ENCODE assay signal across 28 cellular contexts in genomic region chr17:15464629-15465028, GRCh38. TPM values are rescaled to one million over a fixed set of nuclear protein-coding genes. Genes with fewer than 3 reads are reported as not detected.
A peak's percentile ranks its signal among the peaks of the same experiment; 100 is the strongest.
DNase-seq lines count a peak whose midpoint lies in the region; ATAC-seq and TF ChIP-seq lines count a peak whose summit lies in the region.
"Had no signal": no experiment of that assay in that cellular context is flagged by ENCODE, and none has a peak within 500 bp of the region (broad histone marks: within the 10 kb centered on the region; RNA-seq: fewer than 3 reads in every experiment).

No MANE protein-coding gene starts in this region.

- H3K36me3 Mint-ChIP-seq in Caco-2 (ENCODE audit: insufficient read depth, unreplicated experiment) = no peaks in the 10 kb centered on the region

- no peak overlapping the region for H2AFZ ChIP-seq in neuronal stem cell (ENCODE audit: low read length)

- H3K4me3 Mint-ChIP-seq in Caco-2 (ENCODE audit: unreplicated experiment) = no peak overlapping the region
- H3K4me3 Mint-ChIP-seq: activated CD8-positive, alpha-beta T cell treated with anti-CD3 and anti-CD28 coated beads for 36 hours; activated naive CD4-positive, alpha-beta T cell treated with anti-CD3 and anti-CD28 coated beads, Interleukin-2, amount 50 U/mL, for 24 hours; activated T-helper 17 cell treated with anti-CD3 and anti-CD28 coated beads, Interleukin-2, amount 50 U/mL, for 72 hours; CD4-positive, alpha-beta T cell; naive thymus-derived CD4-positive, alpha-beta T cell had no signal

- H3K27ac ChIP-seq in esophagus muscularis mucosa (replicated peaks in 1 of 4) (peak overlapping the region; percentile 68 to 85 (median 76)), neuronal stem cell (replicated peaks; ENCODE audit: low read length) (no peak overlapping the region)
- H3K27ac ChIP-seq: epithelial cell of prostate had no signal

- H3K9me3 ChIP-seq in esophagus muscularis mucosa = no peaks in the 10 kb centered on the region
- peaks cover 0 to 6% of the 10 kb centered on the region in 2 donors for H3K9me3 ChIP-seq in neuronal stem cell (replicated peaks in 1 of 2; ENCODE audit: control insufficient read depth in 2 of 2, insufficient read depth in 1 of 2, low read depth in 1 of 2, low read length in 2 of 2)
- H3K9me3 ChIP-seq in Caco-2 = no peaks in the 10 kb centered on the region
- H3K9me3 ChIP-seq: colonic mucosa, MG63 had no signal

- no peak overlapping the region for H3K4me3 ChIP-seq in esophagus muscularis mucosa
- no peak overlapping the region for H3K4me3 ChIP-seq in neuronal stem cell (ENCODE audit: low read length in 2 of 2)
- H3K4me3 ChIP-seq in Caco-2 (ENCODE audit: low read depth, low read length) = no peak overlapping the region
- H3K4me3 ChIP-seq: colonic mucosa, MG63 had no signal

- TF ChIP-seq EP300 in esophagus muscularis mucosa (IDR thresholded peaks at IDR 0.05) = no peak

- no peaks in the 10 kb centered on the region for H3K36me3 ChIP-seq in esophagus muscularis mucosa
- H3K36me3 ChIP-seq in neuronal stem cell (replicated peaks in 1 of 2; ENCODE audit: control insufficient read depth in 2 of 2, insufficient read depth in 2 of 2, low read length in 2 of 2) = no peaks in the 10 kb centered on the region
- no peaks in the 10 kb centered on the region for H3K36me3 ChIP-seq in Caco-2 (ENCODE audit: control insufficient read depth, insufficient read depth, low read length)
- H3K36me3 ChIP-seq: colonic mucosa, MG63 had no signal

- H3K18ac ChIP-seq in neuronal stem cell (ENCODE audit: low read length) = no peak overlapping the region

- peak overlapping the region; percentile 50 for H3K9ac ChIP-seq in neuronal stem cell (ENCODE audit: low read depth, low read length, poor library complexity)

- no peak overlapping the region for H2AK5ac ChIP-seq in neuronal stem cell (ENCODE audit: low read depth, low read length)

- CTCF ChIA-PET in Caco-2 (lab: Charles Lee) = interaction anchor here (0.5 to 0.6 kb wide), 2 partner anchors 24 to 431 kb away, joined by 3 read pairs; no protein-coding TSS in a partner anchor

- H3K79me1 ChIP-seq in neuronal stem cell (ENCODE audit: low read depth, low read length) = no peaks in the 10 kb centered on the region

- no peak for TF ChIP-seq POLR2A in esophagus muscularis mucosa (IDR thresholded peaks at IDR 0.05; ENCODE audit: low read depth)

- no peak overlapping the region for H3K27ac Mint-ChIP-seq in Caco-2 (ENCODE audit: unreplicated experiment)
- H3K27ac Mint-ChIP-seq: activated CD8-positive, alpha-beta T cell treated with anti-CD3 and anti-CD28 coated beads for 36 hours; activated naive CD4-positive, alpha-beta T cell treated with anti-CD3 and anti-CD28 coated beads, Interleukin-2, amount 50 U/mL, for 24 hours; activated T-helper 17 cell treated with anti-CD3 and anti-CD28 coated beads, Interleukin-2, amount 50 U/mL, for 72 hours; CD4-positive, alpha-beta T cell; naive thymus-derived CD4-positive, alpha-beta T cell; progenitor cell of endocrine pancreas had no signal

- peaks cover 16% of the 10 kb centered on the region for H3K4me1 Mint-ChIP-seq in Caco-2 (ENCODE audit: low read depth, unreplicated experiment)
- H3K4me1 Mint-ChIP-seq: activated naive CD4-positive, alpha-beta T cell treated with anti-CD3 and anti-CD28 coated beads, Interleukin-2, amount 50 U/mL, for 24 hours had no signal

- H2BK5ac ChIP-seq in neuronal stem cell (ENCODE audit: low read length) = no peak overlapping the region

- H3K23ac ChIP-seq in neuronal stem cell (ENCODE audit: low read depth, low read length, poor library complexity) = peak overlapping the region; percentile 45

- no peaks in the 10 kb centered on the region for H3K27me3 Mint-ChIP-seq in Caco-2 (ENCODE audit: insufficient read depth, unreplicated experiment)
- H3K27me3 Mint-ChIP-seq: activated CD8-positive, alpha-beta T cell treated with anti-CD3 and anti-CD28 coated beads for 36 hours; activated naive CD4-positive, alpha-beta T cell treated with anti-CD3 and anti-CD28 coated beads, Interleukin-2, amount 50 U/mL, for 24 hours; activated T-helper 17 cell treated with anti-CD3 and anti-CD28 coated beads, Interleukin-2, amount 50 U/mL, for 72 hours; CD4-positive, alpha-beta T cell; naive thymus-derived CD4-positive, alpha-beta T cell; progenitor cell of endocrine pancreas had no signal

- H4K8ac ChIP-seq in neuronal stem cell (ENCODE audit: low read depth, low read length) = no peak overlapping the region

- TF ChIP-seq CTCF in esophagus muscularis mucosa (IDR thresholded peaks at IDR 0.05) (no peak), Caco-2 (IDR thresholded peaks at IDR 0.05; ENCODE audit: insufficient read depth in 1 of 2, low read depth in 1 of 2, low read length in 1 of 2, severe bottlenecking in 1 of 2, unreplicated experiment in 1 of 2) (no peak)

- no peaks in the 10 kb centered on the region for H3K27me3 ChIP-seq in esophagus muscularis mucosa
- no peaks in the 10 kb centered on the region for H3K27me3 ChIP-seq in neuronal stem cell (ENCODE audit: control insufficient read depth in 3 of 3, insufficient read depth in 3 of 3, low read depth in 1 of 3, low read length in 3 of 3)
- no peaks in the 10 kb centered on the region for H3K27me3 ChIP-seq in Caco-2 (replicated peaks; ENCODE audit: control insufficient read depth, insufficient read depth, low read length)
- H3K27me3 ChIP-seq: colonic mucosa, MG63 had no signal

- no peak overlapping the region for H2BK15ac ChIP-seq in neuronal stem cell (ENCODE audit: low read length)

- ATAC-seq in left ventricle myocardium superior = peak; percentile 20
- ATAC-seq: activated CD8-positive, alpha-beta T cell treated with anti-CD3 and anti-CD28 coated beads for 36 hours; activated T-helper 17 cell treated with anti-CD3 and anti-CD28 coated beads, Interleukin-2, amount 50 U/mL, for 72 hours; naive thymus-derived CD4-positive, alpha-beta T cell had no signal

- no peak overlapping the region for H4K91ac ChIP-seq in neuronal stem cell (ENCODE audit: low read depth, low read length, poor library complexity)

- no peak overlapping the region for H3K4ac ChIP-seq in neuronal stem cell (ENCODE audit: low read length)

- DNase-seq in left ventricle myocardium superior (no peak), cardiac septum (ENCODE audit: low spot score) (no peak), esophagus muscularis mucosa (ENCODE audit: extremely low spot score) (no peak), neuronal stem cell (ENCODE audit: low spot score) (no peak), activated T-cell treated with anti-CD3 and anti-CD28 coated beads for 4 hours (no peak), Caco-2 (no peak), posterior vena cava (ENCODE audit: low spot score) (no peak)
- DNase-seq in stimulated activated naive CD4-positive, alpha-beta T cell treated with Interleukin-2 at 50 U/mL for 16 hours (lab: John Stamatoyannopoulos, UW) = no peak
- DNase-seq: activated CD8-positive, alpha-beta memory T cell treated with anti-CD3 and anti-CD28 coated beads, Interleukin-2, amount 50 U/mL, for 48 hours; activated CD8-positive, alpha-beta T cell treated with anti-CD3 and anti-CD28 coated beads for 36 hours; AML-193; CD4-positive, alpha-beta T cell; colonic mucosa; effector CD8-positive, alpha-beta T cell; islet precursor cell; KG1; MG63; midbrain; naive thymus-derived CD4-positive, alpha-beta T cell; NCI-H2029; NCI-H524; stimulated activated CD4-positive, alpha-beta T cell treated with anti-CD3 and anti-CD28 coated beads, Interleukin-12 subunit alpha, Interleukin-12 subunit beta, amount 100 ng/mL, for 4 hours; stimulated activated CD4-positive, alpha-beta T cell treated with anti-CD3 and anti-CD28 coated beads, Interleukin-2, amount 100 ng/mL, for 48 hours; T-helper 2 cell had no signal

- H3K4me2 ChIP-seq in neuronal stem cell (ENCODE audit: insufficient read depth, low read length, poor library complexity, severe bottlenecking) = no peak overlapping the region

- no peak overlapping the region for H2BK12ac ChIP-seq in neuronal stem cell (ENCODE audit: low read length)

- H2BK120ac ChIP-seq in neuronal stem cell (ENCODE audit: low read depth, low read length) = no peak overlapping the region

- H3K4me1 ChIP-seq in esophagus muscularis mucosa = peaks cover 24 to 50% (median 48%) of the 10 kb centered on the region in 4 donors
- H3K4me1 ChIP-seq in neuronal stem cell (ENCODE audit: control insufficient read depth in 2 of 2, insufficient read depth in 1 of 2, low read depth in 1 of 2, low read length in 2 of 2) = peaks cover 0 to 5% of the 10 kb centered on the region in 2 donors
- no peaks in the 10 kb centered on the region for H3K4me1 ChIP-seq in Caco-2
- H3K4me1 ChIP-seq: colonic mucosa had no signal

- POLR2A ChIA-PET in Caco-2 (lab: Charles Lee) = no interaction called here

- H3K9me3 Mint-ChIP-seq in Caco-2 (ENCODE audit: unreplicated experiment) = no peaks in the 10 kb centered on the region
- H3K9me3 Mint-ChIP-seq: activated T-helper 17 cell treated with anti-CD3 and anti-CD28 coated beads, Interleukin-2, amount 50 U/mL, for 72 hours; CD4-positive, alpha-beta T cell had no signal

- H3K14ac ChIP-seq in neuronal stem cell (ENCODE audit: low read length) = peak overlapping the region; percentile 12

- no TSS peak for BruUV-seq in Caco-2 (replicated peaks; lab: Mats Ljungman, UMichigan)

- intact Hi-C loops in left ventricle myocardium superior (cut with micrococcal nuclease) = no loop called here
- intact Hi-C loops in cardiac septum (cut with DNase I) = no loop called here
- intact Hi-C loops in esophagus muscularis mucosa (cut with DNase I) = no loop called here
- intact Hi-C loops in Caco-2 (cut with micrococcal nuclease; ENCODE audit: unreplicated experiment) = no loop called here
- intact Hi-C loops in posterior vena cava (cut with DNase I) = no loop called here

- WGBS in esophagus muscularis mucosa = 48% methylated on average over 6 of the region's 6 CpGs
- no CpG with 5 or more reads among the region's 6 CpGs for WGBS in neuronal stem cell (ENCODE audit: extremely low coverage in 2 of 2, insufficient read length in 2 of 2, insufficient replicate concordance in 1 of 2), 2 donors

RNA-seq across cellular contexts. Expression of gene CDRT4, which starts 2.8 kb away (rescaled TPM):
- total RNA-seq in left ventricle myocardium superior (1.4 TPM), cardiac septum (1.8 TPM), esophagus muscularis mucosa (1 to 10 TPM; 1.6 to 6.6 (median 3.4) TPM), Caco-2 (2022) (1.8 and 6.3 TPM in 2 replicates), posterior vena cava (1 to 10 TPM; 4.5 TPM)
- polyA plus RNA-seq in neuronal stem cell (2013, experiment 1 of 2) = 10.4 TPM
- 12.6 TPM for polyA plus RNA-seq in neuronal stem cell (2013, experiment 2 of 2)
